In the genomic region with DNA sequence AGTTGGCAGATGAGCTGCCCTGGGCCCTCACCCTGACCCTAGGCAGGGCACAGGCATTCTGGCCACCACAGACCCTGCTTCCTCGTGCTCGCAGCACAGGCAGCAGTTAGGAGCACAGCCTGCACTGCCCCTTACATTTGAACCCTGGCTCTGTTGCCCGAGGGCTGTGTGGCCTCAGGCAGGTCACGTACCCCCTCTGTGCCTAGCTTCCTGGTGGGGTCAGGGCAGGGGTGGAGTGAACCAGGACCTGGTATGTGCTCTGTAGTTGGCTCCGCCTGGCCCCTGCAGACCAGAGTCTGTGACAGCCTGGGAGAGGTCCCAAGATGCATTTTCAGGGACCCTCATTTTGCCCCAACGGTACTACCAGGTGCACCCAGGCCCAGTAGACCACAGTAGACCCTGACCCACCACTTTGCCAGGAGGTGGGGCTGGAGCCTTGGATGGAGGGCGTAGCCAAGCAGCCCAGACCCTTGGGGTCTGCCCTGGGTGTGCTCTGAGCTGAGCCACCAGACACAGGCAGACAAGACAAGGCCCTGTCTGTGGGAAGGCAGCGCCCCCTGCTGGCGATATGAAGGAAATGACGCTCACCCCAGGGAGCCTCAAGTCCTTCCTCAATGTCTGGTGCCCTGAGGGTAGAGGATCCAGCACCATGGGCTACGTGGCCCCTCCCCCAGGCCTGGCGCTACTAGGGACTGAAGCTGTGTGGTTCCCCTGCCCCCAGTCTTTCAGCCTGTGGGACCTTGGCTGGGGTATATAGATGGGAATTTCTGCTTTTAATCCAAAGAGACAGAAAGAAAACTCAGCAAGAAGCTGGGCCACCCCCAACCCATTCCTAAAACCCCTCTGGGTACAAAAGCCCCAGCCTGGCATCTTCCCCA, we compare ENCODE assay signal across 8 cellular contexts. TPM values are rescaled to one million over a fixed set of nuclear protein-coding genes. Genes with fewer than 3 reads are reported as not detected.
A peak's percentile ranks its signal among the peaks of the same experiment; 100 is the strongest.
DNase-seq lines count a peak whose midpoint lies in the region; ATAC-seq and TF ChIP-seq lines count a peak whose summit lies in the region.

No MANE protein-coding gene starts in this region.

- no peak for ATAC-seq in GM19395 (IDR thresholded peaks at IDR 0.05; ENCODE audit: unreplicated experiment)

- WGBS in sigmoid colon, 2 donors: 44 to 47% methylated on average over 12 of the region's 12 CpGs

- TF ChIP-seq CTCF in astrocyte of the cerebellum (IDR thresholded peaks at IDR 0.05; ENCODE audit: low read depth, low read length, missing control alignments) (peak; percentile 84), sigmoid colon (IDR thresholded peaks at IDR 0.05) (peak; percentile 89 to 96 (median 94))

- no peak for TF ChIP-seq EP300 in sigmoid colon (IDR thresholded peaks at IDR 0.05)

- H3K27me3 ChIP-seq in sigmoid colon: no peaks in the 10 kb centered on the region

- DNase-seq in activated gamma-delta T cell treated with Interleukin-2 at 50 U/mL for 16 hours: peak; percentile 79
- no peak for DNase-seq in activated gamma-delta T cell (lab: John Stamatoyannopoulos, UW)
- DNase-seq in NCI-H187 (lab: John Stamatoyannopoulos, UW): peak; percentile 1 to 29
- DNase-seq in T-helper 9 cell: peak; percentile 72
- peak; percentile 77 for DNase-seq in astrocyte of the cerebellum (ENCODE audit: low read depth)
- DNase-seq in hepatic stellate cell (ENCODE audit: low spot score): peak; percentile 96
- peak; percentile 95 for DNase-seq in sigmoid colon

- in situ Hi-C loops in astrocyte of the cerebellum (cut with HindIII; ENCODE audit: low sequenced_read_pairs): no loop called here

- no peaks in the 10 kb centered on the region for H3K9me3 ChIP-seq in sigmoid colon

- H3K4me1 ChIP-seq in sigmoid colon: peaks cover 0 to 95% (median 84%) of the 10 kb centered on the region in 4 donors

- intact Hi-C loops in sigmoid colon (cut with DNase I): loop anchor here (1.0 to 2.0 kb wide), 4 partner anchors 32 to 115 kb away; no protein-coding TSS in a partner anchor

- peaks cover 0 to 25% (median 5%) of the 10 kb centered on the region in 4 donors for H3K36me3 ChIP-seq in sigmoid colon

- H3K27ac ChIP-seq in sigmoid colon: peak overlapping the region; percentile 81 to 95 (median 86)

- H3K4me3 ChIP-seq in astrocyte of the cerebellum (ENCODE audit: low read depth, low read length) (no peak overlapping the region), sigmoid colon (no peak overlapping the region)

- no peak for TF ChIP-seq POLR2A in sigmoid colon (IDR thresholded peaks at IDR 0.05)

RNA-seq across cellular contexts. Expression of a gene that starts 9.0 kb away (rescaled TPM):
- total RNA-seq in sigmoid colon: 10 to 100 TPM; 13.0 to 17.8 (median 15.2) TPM
- 10 to 100 TPM in 1 of 3 donors, 1 to 10 TPM in 2; 3.0 to 18.4 (median 3.7) TPM for polyA plus RNA-seq in sigmoid colon

RNA-seq across cellular contexts. Expression of a gene that starts 22.9 kb away (rescaled TPM):
- 10 to 100 TPM; 17.4 to 25.8 (median 21.9) TPM for total RNA-seq in sigmoid colon
- 10 to 100 TPM in 2 of 3 donors, 1 to 10 TPM in 1; 6.7 to 48.6 (median 10.2) TPM for polyA plus RNA-seq in sigmoid colon

RNA-seq across cellular contexts. Expression of a gene that starts 24.4 kb away (rescaled TPM):
- total RNA-seq in sigmoid colon: 10 to 100 TPM in 3 of 4 donors, 1 to 10 TPM in 1; 8.1 to 20.5 (median 17.3) TPM
- polyA plus RNA-seq in sigmoid colon: 10 to 100 TPM; 15.0 to 67.2 (median 26.4) TPM

RNA-seq across cellular contexts. Expression of a gene that starts 56.5 kb away (rescaled TPM):
- 10 to 100 TPM; 65.3 to 87.0 (median 76.8) TPM for total RNA-seq in sigmoid colon
- polyA plus RNA-seq in sigmoid colon: 100 to 1,000 TPM in 1 of 3 donors, 10 to 100 TPM in 2; 63.1 to 127 (median 64.0) TPM

RNA-seq across cellular contexts. Expression of a gene that starts 56.6 kb away (rescaled TPM):
- total RNA-seq in sigmoid colon: 100 to 1,000 TPM in 2 of 4 donors, 10 to 100 TPM in 2; 30.3 to 215 (median 85.6) TPM
- polyA plus RNA-seq in sigmoid colon: 100 to 1,000 TPM in 2 of 3 donors, 10 to 100 TPM in 1; 62.9 to 163 (median 138) TPM
